Comparison of ENCODE assay signal across 13 cellular contexts in the genomic region with DNA sequence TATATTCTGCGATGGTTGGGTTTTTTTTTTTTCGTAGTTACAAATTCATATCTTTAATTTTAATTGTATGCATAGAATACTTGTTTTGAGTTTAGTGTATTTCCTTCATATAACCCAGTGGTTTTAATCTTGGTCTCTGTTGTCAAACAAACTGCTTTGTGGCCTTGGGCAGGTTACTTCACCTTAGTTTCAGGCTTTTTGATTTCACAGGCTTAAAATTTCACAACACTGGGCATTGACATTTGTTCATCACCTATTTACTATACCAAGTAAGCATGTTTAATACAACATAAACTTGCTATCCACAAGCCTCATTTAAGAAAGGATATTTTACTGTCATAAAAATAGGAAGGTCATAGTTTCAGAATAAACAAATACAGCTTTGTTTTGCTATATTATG.
"Had no signal": no experiment of that assay in that cellular context is flagged by ENCODE, and none has a peak within 500 bp of the region (broad histone marks: within the 10 kb centered on the region; RNA-seq: fewer than 3 reads in every experiment).

No MANE protein-coding gene starts in this region.

- H3K4me3 Mint-ChIP-seq: activated B cell treated with CpG ODN at 0.5 μM for 24 hours; endodermal cell; naive thymus-derived CD8-positive, alpha-beta T cell; stimulated activated naive B cell treated with anti-CD40 and anti-IgM and Interleukin-4, amounts not matched to agents 10 μg/mL and 1 μg/mL and 100 μg/mL, for 72 hours had no signal

- H3K27ac Mint-ChIP-seq: activated B cell treated with CpG ODN at 0.5 μM for 24 hours; endodermal cell; stimulated activated naive B cell treated with anti-CD40 and anti-IgM and Interleukin-4, amounts not matched to agents 10 μg/mL and 1 μg/mL and 100 μg/mL, for 72 hours had no signal

- H3K36me3 ChIP-seq: transverse colon, vagina had no signal

- H2AFZ ChIP-seq: parathyroid adenoma had no signal

- H3K4me1 Mint-ChIP-seq: endodermal cell had no signal

- H3K9me3 Mint-ChIP-seq: activated B cell treated with CpG ODN at 0.5 μM for 24 hours; naive thymus-derived CD8-positive, alpha-beta T cell had no signal

- H3K27me3 ChIP-seq: transverse colon, vagina had no signal

- H3K36me3 Mint-ChIP-seq: naive thymus-derived CD8-positive, alpha-beta T cell had no signal

- H3K9ac ChIP-seq: parathyroid adenoma had no signal

- H3K9me3 ChIP-seq: transverse colon, vagina had no signal

- H3K4me1 ChIP-seq: parathyroid adenoma, vagina had no signal

- H3K27me3 Mint-ChIP-seq: activated B cell treated with CpG ODN at 0.5 μM for 24 hours; naive thymus-derived CD8-positive, alpha-beta T cell; stimulated activated naive B cell treated with anti-CD40 and anti-IgM and Interleukin-4, amounts not matched to agents 10 μg/mL and 1 μg/mL and 100 μg/mL, for 72 hours had no signal

- DNase-seq: activated B cell treated with CpG ODN at 0.5 μM for 24 hours; activated CD4-positive, alpha-beta T cell treated with anti-CD3 and anti-CD28 coated beads, Interleukin-2, amount 50 U/mL, for 4 hours; activated effector memory CD4-positive, alpha-beta T cell treated with Interleukin-2 at 50 U/mL for 16 hours; activated naive CD4-positive, alpha-beta T cell treated with anti-CD3 and anti-CD28 coated beads, Interleukin-2, amount 50 U/mL, for 16 hours; endodermal cell; islet precursor cell; naive thymus-derived CD8-positive, alpha-beta T cell; stimulated activated CD4-positive, alpha-beta T cell treated with anti-CD3 and anti-CD28 coated beads, Interleukin-2, amount 100 ng/mL, for 48 hours; stimulated activated naive B cell treated with anti-CD40 and anti-IgM and Interleukin-4, amounts not matched to agents 10 μg/mL and 1 μg/mL and 100 μg/mL, for 72 hours; substantia nigra had no signal

- ATAC-seq: naive thymus-derived CD8-positive, alpha-beta T cell; stimulated activated naive B cell treated with anti-CD40 and anti-IgM and Interleukin-4, amounts not matched to agents 10 μg/mL and 1 μg/mL and 100 μg/mL, for 72 hours had no signal

- H3K4me3 ChIP-seq: transverse colon, vagina had no signal
